22 cellular contexts compared by ENCODE assay signal in the genomic region with DNA sequence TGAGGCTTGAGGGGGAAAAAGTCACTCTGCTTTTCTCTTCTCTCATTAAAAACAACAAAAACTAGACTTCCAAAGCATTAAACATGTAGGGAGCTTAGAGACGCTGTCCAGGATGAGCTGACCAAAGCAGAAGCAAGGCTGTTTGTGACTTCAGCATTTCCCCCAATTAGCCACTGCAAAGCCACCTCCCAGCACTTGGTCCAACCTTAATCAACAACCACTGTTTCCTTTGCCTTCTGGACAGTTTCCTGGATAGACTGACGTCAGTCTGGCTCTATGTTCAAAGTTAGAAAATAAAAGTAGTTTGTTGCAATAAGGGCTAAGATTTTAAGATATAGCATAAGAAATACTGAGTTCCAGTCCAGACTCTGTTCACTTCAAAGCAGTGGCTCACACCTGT. TPM values are rescaled to one million over a fixed set of nuclear protein-coding genes. Genes with fewer than 3 reads are reported as not detected.
DNase-seq lines count a peak whose midpoint lies in the region; ATAC-seq, FAIRE-seq and TF ChIP-seq lines count a peak whose summit lies in the region.
"Had no signal": no experiment of that assay in that cellular context is flagged by ENCODE, and none has a peak within 500 bp of the region (broad histone marks: within the 10 kb centered on the region; RNA-seq: fewer than 3 reads in every experiment).

No MANE protein-coding gene starts in this region.

- no peak for ATAC-seq in right cardiac atrium

- no peak for TF ChIP-seq POLR2A in endothelial cell of umbilical vein (IDR thresholded peaks at IDR 0.05; ENCODE audit: low read depth, low read length)

- peak overlapping the region; percentile 4 for H3K4me2 ChIP-seq in endothelial cell of umbilical vein (ENCODE audit: insufficient read depth, low read length)
- H3K4me2 ChIP-seq: KMS-11 had no signal

- FAIRE-seq in endothelial cell of umbilical vein (lab: Jason Lieb, UNC) (peak; percentile 84), small intestine (lab: Jason Lieb, UNC) (no peak)
- FAIRE-seq: GM12892, H54 had no signal

- H3K4me1 ChIP-seq in right cardiac atrium (ENCODE audit: control insufficient read depth, insufficient read depth, low read length) (no peaks in the 10 kb centered on the region), endothelial cell of umbilical vein (ENCODE audit: control insufficient read depth, extremely low read depth, insufficient read depth, low read length) (peaks cover 12% of the 10 kb centered on the region), small intestine (ENCODE audit: control insufficient read depth in 2 of 2, insufficient read depth in 1 of 2, low read depth in 1 of 2, low read length in 1 of 2) (no peaks in the 10 kb centered on the region)

- H3K36me3 ChIP-seq in endothelial cell of umbilical vein (ENCODE audit: control insufficient read depth in 2 of 2, extremely low read depth in 1 of 2, insufficient read depth in 2 of 2, low read length in 2 of 2): no peaks in the 10 kb centered on the region
- no peaks in the 10 kb centered on the region for H3K36me3 ChIP-seq in small intestine (ENCODE audit: control insufficient read depth in 2 of 2, insufficient read depth in 2 of 2, low read length in 2 of 2)

- DNase-seq in right cardiac atrium (no peak), cardiac septum (ENCODE audit: low spot score) (no peak), endothelial cell of umbilical vein (ENCODE audit: low read depth, low spot score) (peak; percentile 60), midbrain (lab: John Stamatoyannopoulos, UW) (peak; percentile 38), small intestine (no peak), NCI-H524 (lab: John Stamatoyannopoulos, UW) (no peak), LoVo (ENCODE audit: low spot score) (no peak), DMS114 treated with DMSO at 0.1 percent for 48 hours (lab: John Stamatoyannopoulos, UW; ENCODE audit: unreplicated experiment) (no peak)
- DNase-seq: DMS 273 treated with DMSO at 0.1 percent for 48 hours, GF-D8, HFFc6, NCI-H1092, NCI-H146, NCI-H2081 treated with DMSO at 0.1 percent for 48 hours, NCI-H510A, NCI-H82 had no signal

- no peaks in the 10 kb centered on the region for H4K20me1 ChIP-seq in endothelial cell of umbilical vein (replicated peaks; ENCODE audit: control insufficient read depth, extremely low read depth, insufficient read depth, low read length)

- no peaks in the 10 kb centered on the region for H3K79me2 ChIP-seq in endothelial cell of umbilical vein (ENCODE audit: control insufficient read depth, insufficient read depth, low read length)

- WGBS in right cardiac atrium: 51% methylated on average over 2 of the region's 2 CpGs
- WGBS in small intestine, 3 donors: 52 to 60% (median 59%) methylated on average over 2 of the region's 2 CpGs

- no peak for TF ChIP-seq CTCF in endothelial cell of umbilical vein (IDR thresholded peaks at IDR 0.05; ENCODE audit: extremely low read depth in 1 of 2, insufficient read depth in 1 of 2, low read depth in 1 of 2, low read length in 2 of 2)

- H3K9me1 ChIP-seq in endothelial cell of umbilical vein (replicated peaks; ENCODE audit: control insufficient read depth, extremely low read depth, insufficient read depth, low read length): no peaks in the 10 kb centered on the region

- H3K4me3 ChIP-seq in right cardiac atrium (ENCODE audit: low read length) (no peak overlapping the region), endothelial cell of umbilical vein (replicated peaks in 1 of 3; ENCODE audit: insufficient read depth in 1 of 3, low read depth in 1 of 3, low read length in 3 of 3) (no peak overlapping the region), small intestine (ENCODE audit: low read depth in 1 of 2, low read length in 2 of 2) (no peak overlapping the region)

- intact Hi-C loops in right cardiac atrium (cut with DNase I) (loop anchor here in 2 of 4 donors (5.0 to 10.0 kb wide), 3 partner anchors 36 to 78 kb away; partner anchors contain the start of gene ADAT1 (in 1 of the 2)), cardiac septum (cut with DNase I) (no loop called here), endothelial cell of umbilical vein (cut with micrococcal nuclease) (no loop called here)

- no peaks in the 10 kb centered on the region for H3K9me3 ChIP-seq in right cardiac atrium (ENCODE audit: control insufficient read depth, low read length)
- no peaks in the 10 kb centered on the region for H3K9me3 ChIP-seq in endothelial cell of umbilical vein (replicated peaks; ENCODE audit: control insufficient read depth, insufficient read depth, low read length)
- no peaks in the 10 kb centered on the region for H3K9me3 ChIP-seq in small intestine (ENCODE audit: control insufficient read depth, low read depth)

- H3K9ac ChIP-seq in endothelial cell of umbilical vein (replicated peaks; ENCODE audit: extremely low read depth, insufficient read depth, low read length): no peak overlapping the region
- H3K9ac ChIP-seq: KMS-11 had no signal

- CTCF ChIA-PET in endothelial cell of umbilical vein (lab: Charles Lee): interaction anchor here (0.7 to 2.5 kb wide), 5 partner anchors 18 to 354 kb away, joined by 3 to 5 read pairs (median 3); partner anchors contain the start of gene TMEM170A

- dilution Hi-C loops in endothelial cell of umbilical vein (cut with MboI; ENCODE audit: extremely low pct_ligation_motif_present, low sequenced_read_pairs): no loop called here

- H3K27me3 ChIP-seq in right cardiac atrium (ENCODE audit: control insufficient read depth, insufficient read depth): no peaks in the 10 kb centered on the region
- H3K27me3 ChIP-seq in endothelial cell of umbilical vein (ENCODE audit: control insufficient read depth in 2 of 2, insufficient read depth in 2 of 2, low read length in 2 of 2): no peaks in the 10 kb centered on the region
- no peaks in the 10 kb centered on the region for H3K27me3 ChIP-seq in small intestine (ENCODE audit: control insufficient read depth in 2 of 2, insufficient read depth in 2 of 2, low read length in 2 of 2)

- H3K27ac ChIP-seq in right cardiac atrium (ENCODE audit: low read length): peak overlapping the region; percentile 61
- H3K27ac ChIP-seq in endothelial cell of umbilical vein (ENCODE audit: insufficient read depth, low read depth, low read length): no peak overlapping the region
- H3K27ac ChIP-seq in small intestine (ENCODE audit: low read depth in 1 of 2, low read length in 1 of 2): no peak overlapping the region
- H3K27ac ChIP-seq: C4-2B, KMS-11 had no signal

- no peak overlapping the region for H2AFZ ChIP-seq in endothelial cell of umbilical vein (ENCODE audit: low read depth, low read length)

- POLR2A ChIA-PET in endothelial cell of umbilical vein (lab: Charles Lee): interaction anchor here (0.7 kb wide), 1 partner anchor 13 kb away, joined by 4 read pairs; the partner anchor contains the start of gene GABARAPL2

- BruUV-seq in endothelial cell of umbilical vein (replicated peaks; lab: Mats Ljungman, UMichigan): no TSS peak

RNA-seq across cellular contexts. Expression of gene TMEM231, which starts 3.1 kb away (rescaled TPM):
- total RNA-seq in right cardiac atrium (1 to 10 TPM; 6.3 to 7.8 (median 6.8) TPM), cardiac septum (8.5 TPM), endothelial cell of umbilical vein (9.4 and 10.0 TPM in 2 replicates)
- polyA plus RNA-seq in right cardiac atrium (3.8 TPM), endothelial cell of umbilical vein (35.8 and 41.7 TPM in 2 replicates), small intestine (1 to 10 TPM; 1.4 to 5.4 (median 2.2) TPM)
- 19.0 and 19.8 TPM in 2 replicates for polyA plus RNA-seq in endothelial cell of umbilical vein (2011; cell fraction: cytosol; rRNA removed)
- 13.1 and 15.3 TPM in 2 replicates for polyA plus RNA-seq in endothelial cell of umbilical vein (2011; cell fraction: nucleus; rRNA removed)
- polyA plus RNA-seq in endothelial cell of umbilical vein (2012): 8.0 and 9.7 TPM in 2 replicates
- polyA minus RNA-seq in endothelial cell of umbilical vein: 45.8 and 61.7 TPM in 2 replicates
- 13.8 TPM for polyA minus RNA-seq in endothelial cell of umbilical vein (2011; cell fraction: cytosol; rRNA and poly(A)+ RNA removed)
- polyA minus RNA-seq in endothelial cell of umbilical vein (2011; cell fraction: nucleus; rRNA and poly(A)+ RNA removed): 7.1 and 7.5 TPM in 2 replicates

RNA-seq across cellular contexts. Expression of gene GABARAPL2, which starts 13.2 kb away (rescaled TPM):
- 100 to 1,000 TPM; 197 to 245 (median 219) TPM for total RNA-seq in right cardiac atrium
- 262 TPM for polyA plus RNA-seq in right cardiac atrium
- total RNA-seq in cardiac septum: 233 TPM
- 77.9 and 82.5 TPM in 2 replicates for total RNA-seq in endothelial cell of umbilical vein
- 51.9 and 84.5 TPM in 2 replicates for polyA plus RNA-seq in endothelial cell of umbilical vein
- 81.3 and 84.0 TPM in 2 replicates for polyA plus RNA-seq in endothelial cell of umbilical vein (2011; cell fraction: cytosol; rRNA removed)
- 41.5 and 46.8 TPM in 2 replicates for polyA plus RNA-seq in endothelial cell of umbilical vein (2011; cell fraction: nucleus; rRNA removed)
- polyA plus RNA-seq in endothelial cell of umbilical vein (2012): 94.9 and 95.6 TPM in 2 replicates
- polyA minus RNA-seq in endothelial cell of umbilical vein: 28.3 and 29.0 TPM in 2 replicates
- 21.4 TPM for polyA minus RNA-seq in endothelial cell of umbilical vein (2011; cell fraction: cytosol; rRNA and poly(A)+ RNA removed)
- 15.6 and 18.6 TPM in 2 replicates for polyA minus RNA-seq in endothelial cell of umbilical vein (2011; cell fraction: nucleus; rRNA and poly(A)+ RNA removed)
- polyA plus RNA-seq in small intestine: 100 to 1,000 TPM; 130 to 182 (median 150) TPM

RNA-seq across cellular contexts. Expression of gene CHST5, which starts 17.0 kb away (rescaled TPM):
- total RNA-seq in right cardiac atrium: under 1 TPM; 0.14 to 0.45 (median 0.16) TPM
- polyA plus RNA-seq in right cardiac atrium: 0.11 TPM
- total RNA-seq in cardiac septum: 0.11 TPM
- 0.29 TPM in 1 of 2 replicates, not detected in the other for total RNA-seq in endothelial cell of umbilical vein
- polyA plus RNA-seq in endothelial cell of umbilical vein: 0.16 and 0.23 TPM in 2 replicates
- polyA plus RNA-seq in endothelial cell of umbilical vein (2011; cell fraction: cytosol; rRNA removed): 0.01 TPM in 1 of 2 replicates, not detected in the other
- polyA plus RNA-seq in endothelial cell of umbilical vein (2011; cell fraction: nucleus; rRNA removed): 0.31 and 0.40 TPM in 2 replicates
- 0.16 TPM in 1 of 2 replicates, not detected in the other for polyA plus RNA-seq in endothelial cell of umbilical vein (2012)
- polyA minus RNA-seq in endothelial cell of umbilical vein: 0.25 and 0.29 TPM in 2 replicates
- not detected for polyA minus RNA-seq in endothelial cell of umbilical vein (2011; cell fraction: cytosol; rRNA and poly(A)+ RNA removed)
- polyA minus RNA-seq in endothelial cell of umbilical vein (2011; cell fraction: nucleus; rRNA and poly(A)+ RNA removed): not detected in 2 replicates
- polyA plus RNA-seq in small intestine: 10 to 100 TPM; 25.7 to 37.7 (median 29.3) TPM
- total RNA-seq: Daoy, HFFc6, MCF 10A had no signal

RNA-seq across cellular contexts. Expression of gene CHST6, which starts 57.7 kb away (rescaled TPM):
- 1 to 10 TPM; 3.1 to 9.9 (median 4.3) TPM for total RNA-seq in right cardiac atrium
- 1.9 TPM for polyA plus RNA-seq in right cardiac atrium
- total RNA-seq in cardiac septum: 4.5 TPM
- total RNA-seq in endothelial cell of umbilical vein: 0.60 and 0.81 TPM in 2 replicates
- polyA plus RNA-seq in endothelial cell of umbilical vein: 0.26 and 0.48 TPM in 2 replicates
- 0.22 and 0.27 TPM in 2 replicates for polyA plus RNA-seq in endothelial cell of umbilical vein (2011; cell fraction: cytosol; rRNA removed)
- polyA plus RNA-seq in endothelial cell of umbilical vein (2011; cell fraction: nucleus; rRNA removed): 0.24 and 0.31 TPM in 2 replicates
- 0.27 and 0.52 TPM in 2 replicates for polyA plus RNA-seq in endothelial cell of umbilical vein (2012)
- polyA minus RNA-seq in endothelial cell of umbilical vein: 0.51 and 0.58 TPM in 2 replicates
- polyA minus RNA-seq in endothelial cell of umbilical vein (2011; cell fraction: cytosol; rRNA and poly(A)+ RNA removed): 0.51 TPM
- polyA minus RNA-seq in endothelial cell of umbilical vein (2011; cell fraction: nucleus; rRNA and poly(A)+ RNA removed): 0.72 TPM in 1 of 2 replicates, not detected in the other
- 10 to 100 TPM in 1 of 3 donors, 1 to 10 TPM in 2; 2.6 to 10.1 (median 7.3) TPM for polyA plus RNA-seq in small intestine

Comparison
In these comparisons a context has a peak if more than half of its experiments do, and no peak if none do; other contexts are left out.
1. DNase-seq: peak in endothelial cell of umbilical vein (single experiment) and midbrain (single experiment); none in right cardiac atrium (0 of 3), cardiac septum (single experiment), small intestine (single experiment), NCI-H524 (0 of 2), LoVo (single experiment) and DMS114 treated with DMSO at 0.1 percent for 48 hours (single experiment).